11 cellular contexts compared by ENCODE assay signal in genomic region chr2:216021768-216022167, GRCh38.
"Had no signal": no experiment of that assay in that cellular context is flagged by ENCODE, and none has a peak within 500 bp of the region (broad histone marks: within the 10 kb centered on the region; RNA-seq: fewer than 3 reads in every experiment).

No MANE protein-coding gene starts in this region.

- H3K36me3 ChIP-seq: HAP-1 had no signal

- FAIRE-seq: H1, H54 had no signal

- H3K9ac ChIP-seq: GM23248 had no signal

- H3K4me3 Mint-ChIP-seq: GM23338, H9, HFFc6 had no signal

- H3K4me3 ChIP-seq: GM23248, GM23338, HAP-1 had no signal

- H3K4me1 ChIP-seq: HAP-1 had no signal

- ATAC-seq: GM23338, HCT116 had no signal

- H3K9me3 ChIP-seq: HAP-1 had no signal

- H3K9me3 Mint-ChIP-seq: GM23338, H9, HFFc6 had no signal

- H3K4me2 ChIP-seq: GM23338 had no signal

- H3K27ac ChIP-seq: GM23248 had no signal

- H3K4me1 Mint-ChIP-seq: GM23338 had no signal

- H2AFZ ChIP-seq: GM23248, GM23338 had no signal

- H3K27ac Mint-ChIP-seq: GM23338, H9, HFFc6 had no signal

- DNase-seq: GOT3, H7, H9, HCEC 1CT, HFFc6 had no signal
